In genomic region chr16:56912746-56913703, GRCh38 we compare ENCODE assay signal across 12 cellular contexts. TPM values are rescaled to one million over a fixed set of nuclear protein-coding genes. Genes with fewer than 3 reads are reported as not detected.
DNase-seq lines count a peak whose midpoint lies in the region; ATAC-seq, FAIRE-seq and TF ChIP-seq lines count a peak whose summit lies in the region.
"Had no signal": no experiment of that assay in that cellular context is flagged by ENCODE, and none has a peak within 500 bp of the region (broad histone marks: within the 10 kb centered on the region; RNA-seq: fewer than 3 reads in every experiment).

No MANE protein-coding gene starts in this region.

- DNase-seq in H7 = peak; percentile 32
- no peak for DNase-seq in activated T-helper 1 cell treated with anti-CD3 and anti-CD28 coated beads, Interleukin-12 subunit alpha, Interleukin-12 subunit beta, Interleukin-2, Interleukin-4 antibody, amounts not matched to agents 30 ng/mL and 10 ng/mL and 1 ng/mL, durations not matched to agents 14 hours and 24 hours and 36 hours (ENCODE audit: low spot score)
- DNase-seq in keratinocyte (ENCODE audit: low read depth, low spot score) = no peak
- DNase-seq in stimulated activated naive CD8-positive, alpha-beta T cell treated with anti-CD3 and anti-CD28 coated beads, Interleukin-15, amount 100 ng/mL, for 72 hours = no peak
- DNase-seq in AML-193 (lab: John Stamatoyannopoulos, UW) = no peak
- DNase-seq in nucleus accumbens (lab: John Stamatoyannopoulos, UW) = no peak
- DNase-seq: activated CD4-positive, alpha-beta T cell treated with anti-CD3 and anti-CD28 coated beads for 1 hour; GF-D8; natural killer cell had no signal

- H3K36me3 ChIP-seq in H7 (replicated peaks; ENCODE audit: control insufficient read depth, insufficient read depth, low read length) = no peaks in the 10 kb centered on the region
- no peaks in the 10 kb centered on the region for H3K36me3 ChIP-seq in keratinocyte (ENCODE audit: control insufficient read depth in 2 of 2, extremely low read depth in 1 of 2, insufficient read depth in 2 of 2, low read length in 2 of 2)

- H3K4me3 ChIP-seq in H7 (ENCODE audit: insufficient read depth, low read depth, low read length) (no peak overlapping the region), keratinocyte (ENCODE audit: control insufficient read depth in 2 of 3, extremely low read depth in 1 of 3, insufficient read depth in 2 of 3, low read depth in 1 of 3, low read length in 3 of 3) (no peak overlapping the region)

- no peaks in the 10 kb centered on the region for H3K9me3 ChIP-seq in keratinocyte (ENCODE audit: control insufficient read depth, low read depth, low read length)

- peaks cover 51% of the 10 kb centered on the region for H3K4me1 Mint-ChIP-seq in activated T-helper 1 cell treated with anti-CD3 and anti-CD28 coated beads, Interleukin-12 subunit alpha, Interleukin-12 subunit beta, Interleukin-2, Interleukin-4 antibody, amounts not matched to agents 30 ng/mL and 10 ng/mL and 1 ng/mL, durations not matched to agents 14 hours and 24 hours and 36 hours (ENCODE audit: low read depth)
- peaks cover 54% of the 10 kb centered on the region for H3K4me1 Mint-ChIP-seq in stimulated activated naive CD8-positive, alpha-beta T cell treated with anti-CD3 and anti-CD28 coated beads, Interleukin-15, amount 100 ng/mL, for 72 hours

- H3K9me3 Mint-ChIP-seq in activated T-helper 1 cell treated with anti-CD3 and anti-CD28 coated beads, Interleukin-12 subunit alpha, Interleukin-12 subunit beta, Interleukin-2, Interleukin-4 antibody, amounts not matched to agents 30 ng/mL and 10 ng/mL and 1 ng/mL, durations not matched to agents 14 hours and 24 hours and 36 hours = no peaks in the 10 kb centered on the region
- peaks cover 0 to 6% of the 10 kb centered on the region in 2 donors for H3K9me3 Mint-ChIP-seq in stimulated activated naive CD8-positive, alpha-beta T cell treated with anti-CD3 and anti-CD28 coated beads, Interleukin-15, amount 100 ng/mL, for 72 hours
- H3K9me3 Mint-ChIP-seq: natural killer cell had no signal

- dilution Hi-C loops in keratinocyte (cut with MboI; ENCODE audit: extremely low pct_ligation_motif_present, low sequenced_read_pairs) = no loop called here

- FAIRE-seq in keratinocyte (lab: Jason Lieb, UNC) = peak; percentile 100

- H3K27me3 Mint-ChIP-seq in activated T-helper 1 cell treated with anti-CD3 and anti-CD28 coated beads, Interleukin-12 subunit alpha, Interleukin-12 subunit beta, Interleukin-2, Interleukin-4 antibody, amounts not matched to agents 30 ng/mL and 10 ng/mL and 1 ng/mL, durations not matched to agents 14 hours and 24 hours and 36 hours (ENCODE audit: insufficient read depth) = peaks cover 3% of the 10 kb centered on the region
- H3K27me3 Mint-ChIP-seq in stimulated activated naive CD8-positive, alpha-beta T cell treated with anti-CD3 and anti-CD28 coated beads, Interleukin-15, amount 100 ng/mL, for 72 hours = no peaks in the 10 kb centered on the region

- no peak for TF ChIP-seq CTCF in keratinocyte (optimal IDR thresholded peaks at IDR 0.05 in 1 of 3, IDR thresholded peaks at IDR 0.05 in 1 of 3, conservative IDR thresholded peaks at IDR 0.05 in 1 of 3; ENCODE audit: extremely low read depth in 1 of 3, insufficient read depth in 2 of 3, low read length in 3 of 3)

- H3K27ac Mint-ChIP-seq in activated T-helper 1 cell treated with anti-CD3 and anti-CD28 coated beads, Interleukin-12 subunit alpha, Interleukin-12 subunit beta, Interleukin-2, Interleukin-4 antibody, amounts not matched to agents 30 ng/mL and 10 ng/mL and 1 ng/mL, durations not matched to agents 14 hours and 24 hours and 36 hours = peak overlapping the region; percentile 13
- peak overlapping the region; percentile 0 to 28 for H3K27ac Mint-ChIP-seq in stimulated activated naive CD8-positive, alpha-beta T cell treated with anti-CD3 and anti-CD28 coated beads, Interleukin-15, amount 100 ng/mL, for 72 hours
- H3K27ac Mint-ChIP-seq: natural killer cell had no signal

- H2AFZ ChIP-seq in keratinocyte (ENCODE audit: control insufficient read depth, low read length) = no peak overlapping the region

- no peaks in the 10 kb centered on the region for H4K20me1 ChIP-seq in keratinocyte (ENCODE audit: control insufficient read depth, extremely low read depth, insufficient read depth, low read length)

- no peaks in the 10 kb centered on the region for H3K9me1 ChIP-seq in keratinocyte (ENCODE audit: control insufficient read depth, extremely low read depth, insufficient read depth, low read length)

- intact Hi-C loops in activated T-helper 1 cell treated with anti-CD3 and anti-CD28 coated beads, Interleukin-12 subunit alpha, Interleukin-12 subunit beta, Interleukin-2, Interleukin-4 antibody, amounts not matched to agents 30 ng/mL and 10 ng/mL and 1 ng/mL, durations not matched to agents 14 hours and 24 hours and 36 hours (cut with micrococcal nuclease) = no loop called here

- no peak for ATAC-seq in stimulated activated naive CD8-positive, alpha-beta T cell treated with anti-CD3 and anti-CD28 coated beads, Interleukin-15, amount 100 ng/mL, for 72 hours
- ATAC-seq in HG03457 (IDR thresholded peaks at IDR 0.05; ENCODE audit: unreplicated experiment) = no peak
- ATAC-seq: natural killer cell, Panc1 had no signal

- peak overlapping the region; percentile 1 for H3K27ac ChIP-seq in keratinocyte (ENCODE audit: control insufficient read depth, insufficient read depth, low read length)

- H3K4me3 Mint-ChIP-seq in activated T-helper 1 cell treated with anti-CD3 and anti-CD28 coated beads, Interleukin-12 subunit alpha, Interleukin-12 subunit beta, Interleukin-2, Interleukin-4 antibody, amounts not matched to agents 30 ng/mL and 10 ng/mL and 1 ng/mL, durations not matched to agents 14 hours and 24 hours and 36 hours = no peak overlapping the region
- H3K4me3 Mint-ChIP-seq in stimulated activated naive CD8-positive, alpha-beta T cell treated with anti-CD3 and anti-CD28 coated beads, Interleukin-15, amount 100 ng/mL, for 72 hours = peak overlapping the region in 1 of 2 donors; percentile 1
- H3K4me3 Mint-ChIP-seq: natural killer cell had no signal

- peak overlapping the region; percentile 45 for H3K4me2 ChIP-seq in keratinocyte (ENCODE audit: control insufficient read depth, extremely low read depth, insufficient read depth, low read depth, low read length)

- no peak overlapping the region for H3K9ac ChIP-seq in keratinocyte (ENCODE audit: control insufficient read depth, extremely low read depth, insufficient read depth, low read length)

- peaks cover 5% of the 10 kb centered on the region for H3K36me3 Mint-ChIP-seq in activated T-helper 1 cell treated with anti-CD3 and anti-CD28 coated beads, Interleukin-12 subunit alpha, Interleukin-12 subunit beta, Interleukin-2, Interleukin-4 antibody, amounts not matched to agents 30 ng/mL and 10 ng/mL and 1 ng/mL, durations not matched to agents 14 hours and 24 hours and 36 hours (ENCODE audit: low read depth)
- H3K36me3 Mint-ChIP-seq: natural killer cell had no signal

- H3K4me1 ChIP-seq in keratinocyte (ENCODE audit: control insufficient read depth, extremely low read depth, insufficient read depth, low read length) = peaks cover 52% of the 10 kb centered on the region

- no peaks in the 10 kb centered on the region for H3K79me2 ChIP-seq in keratinocyte (ENCODE audit: control insufficient read depth, insufficient read depth, low read length)

- H3K27me3 ChIP-seq in H7 (ENCODE audit: control insufficient read depth, insufficient read depth, low read length) (no peaks in the 10 kb centered on the region), keratinocyte (ENCODE audit: control insufficient read depth, extremely low read depth, insufficient read depth, low read length) (no peaks in the 10 kb centered on the region)

RNA-seq across cellular contexts. Expression of gene HERPUD1, which starts 18.9 kb away (rescaled TPM):
- 27.1 and 30.1 TPM in 2 replicates for total RNA-seq in H7 (2014; rRNA removed; shearing (Covaris generic))
- 176 and 178 TPM in 2 replicates for total RNA-seq in activated T-helper 1 cell treated with anti-CD3 and anti-CD28 coated beads, Interleukin-12 subunit alpha, Interleukin-12 subunit beta, Interleukin-2, Interleukin-4 antibody, amounts not matched to agents 30 ng/mL and 10 ng/mL and 1 ng/mL, durations not matched to agents 14 hours and 24 hours and 36 hours
- polyA plus RNA-seq in keratinocyte = 138 to 183 TPM (median 151 TPM) in 3 replicates
- 143 TPM for polyA plus RNA-seq in keratinocyte (2011; ENCODE audit: low read depth)
- 79.3 and 139 TPM in 2 replicates for polyA plus RNA-seq in keratinocyte (2011; cell fraction: cytosol; rRNA removed)
- 164 and 170 TPM in 2 replicates for polyA plus RNA-seq in keratinocyte (2011; cell fraction: nucleus; rRNA removed)
- 62.1 and 175 TPM in 2 replicates for polyA plus RNA-seq in keratinocyte (2012; ENCODE audit: low replicate concordance)
- 112 to 239 TPM (median 112 TPM) in 3 replicates for polyA minus RNA-seq in keratinocyte
- polyA minus RNA-seq in keratinocyte (2011; cell fraction: cytosol; rRNA and poly(A)+ RNA removed) = 124 TPM
- 115 and 183 TPM in 2 replicates for polyA minus RNA-seq in keratinocyte (2011; cell fraction: nucleus; rRNA and poly(A)+ RNA removed)

RNA-seq across cellular contexts. Expression of gene SLC12A3, which starts 48.0 kb away (rescaled TPM):
- not detected in 2 replicates for total RNA-seq in H7 (2014; rRNA removed; shearing (Covaris generic))
- total RNA-seq in activated T-helper 1 cell treated with anti-CD3 and anti-CD28 coated beads, Interleukin-12 subunit alpha, Interleukin-12 subunit beta, Interleukin-2, Interleukin-4 antibody, amounts not matched to agents 30 ng/mL and 10 ng/mL and 1 ng/mL, durations not matched to agents 14 hours and 24 hours and 36 hours = not detected in 2 replicates
- 0.01 TPM in 1 of 3 replicates, not detected in the others for polyA plus RNA-seq in keratinocyte
- not detected for polyA plus RNA-seq in keratinocyte (2011; ENCODE audit: low read depth)
- 0.13 TPM in 1 of 2 replicates, not detected in the other for polyA plus RNA-seq in keratinocyte (2011; cell fraction: cytosol; rRNA removed)
- not detected in 2 replicates for polyA plus RNA-seq in keratinocyte (2011; cell fraction: nucleus; rRNA removed)
- not detected in 2 replicates for polyA plus RNA-seq in keratinocyte (2012; ENCODE audit: low replicate concordance)
- polyA minus RNA-seq in keratinocyte = 0.07 to 0.49 TPM in 2 of 3 replicates, not detected in the other
- 1.7 TPM for polyA minus RNA-seq in keratinocyte (2011; cell fraction: cytosol; rRNA and poly(A)+ RNA removed)
- 0.21 and 0.31 TPM in 2 replicates for polyA minus RNA-seq in keratinocyte (2011; cell fraction: nucleus; rRNA and poly(A)+ RNA removed)
- total RNA-seq: aorta, natural killer cell had no signal
- polyA plus RNA-seq: aorta had no signal

RNA-seq across cellular contexts. Expression of gene CETP, which starts 48.7 kb away (rescaled TPM):
- not detected in 2 replicates for total RNA-seq in H7 (2014; rRNA removed; shearing (Covaris generic))
- total RNA-seq in activated T-helper 1 cell treated with anti-CD3 and anti-CD28 coated beads, Interleukin-12 subunit alpha, Interleukin-12 subunit beta, Interleukin-2, Interleukin-4 antibody, amounts not matched to agents 30 ng/mL and 10 ng/mL and 1 ng/mL, durations not matched to agents 14 hours and 24 hours and 36 hours = 0.23 and 0.24 TPM in 2 replicates
- polyA plus RNA-seq in keratinocyte = not detected in 3 replicates
- not detected for polyA plus RNA-seq in keratinocyte (2011; ENCODE audit: low read depth)
- not detected in 2 replicates for polyA plus RNA-seq in keratinocyte (2011; cell fraction: cytosol; rRNA removed)
- polyA plus RNA-seq in keratinocyte (2011; cell fraction: nucleus; rRNA removed) = not detected in 2 replicates
- polyA plus RNA-seq in keratinocyte (2012; ENCODE audit: low replicate concordance) = not detected in 2 replicates
- not detected in 3 replicates for polyA minus RNA-seq in keratinocyte
- polyA minus RNA-seq in keratinocyte (2011; cell fraction: cytosol; rRNA and poly(A)+ RNA removed) = not detected
- not detected in 2 replicates for polyA minus RNA-seq in keratinocyte (2011; cell fraction: nucleus; rRNA and poly(A)+ RNA removed)
- polyA plus RNA-seq: aorta had no signal
